1 cellular context compared by ENCODE assay signal in genomic region chr2:189407161-189407943, GRCh38.
TF ChIP-seq lines count a peak whose summit lies in the region.

No MANE protein-coding gene starts in this region.

TF ChIP-seq in IMR-90, 13 proteins besides CTCF, POLR2A, EP300 and RAD21 (continued from another document):
- no peak for TF ChIP-seq ELK1 (IDR thresholded peaks at IDR 0.05; ENCODE audit: borderline replicate concordance, low read depth, low read length)
- TF ChIP-seq SMC3 (IDR thresholded peaks at IDR 0.05; ENCODE audit: low read depth, low read length) = peak; percentile 17; the same call in 1 of the 2 replicates
